In genomic region chr10:63206997-63207952, GRCh38 we compare ENCODE assay signal across 9 cellular contexts.
DNase-seq lines count a peak whose midpoint lies in the region; ATAC-seq, FAIRE-seq and TF ChIP-seq lines count a peak whose summit lies in the region.
"Had no signal": no experiment of that assay in that cellular context is flagged by ENCODE, and none has a peak within 500 bp of the region (broad histone marks: within the 10 kb centered on the region; RNA-seq: fewer than 3 reads in every experiment).

No MANE protein-coding gene starts in this region.

- no peak for TF ChIP-seq POLR2A in stomach (IDR thresholded peaks at IDR 0.05)

- peak overlapping the region; percentile 78 for H3K27ac Mint-ChIP-seq in activated naive CD4-positive, alpha-beta T cell treated with anti-CD3 and anti-CD28 coated beads, Interleukin-2, amount 10 ng/mL, durations not matched to agents 7 days and 5 days
- H3K27ac Mint-ChIP-seq in astrocyte (ENCODE audit: unreplicated experiment), result no peak overlapping the region

- H3K4me2 ChIP-seq in Karpas-422 (ENCODE audit: low read depth, low read length, poor library complexity, severe bottlenecking) (peak overlapping the region; percentile 40), astrocyte (ENCODE audit: low read length) (peak overlapping the region; percentile 58)

- H3K9me3 ChIP-seq in Karpas-422 (ENCODE audit: low read length), result no peaks in the 10 kb centered on the region
- no peaks in the 10 kb centered on the region for H3K9me3 ChIP-seq in astrocyte (ENCODE audit: insufficient read depth, low read depth, low read length)
- H3K9me3 ChIP-seq in iPS-20b (ENCODE audit: insufficient read depth, low read depth, low read length), result no peaks in the 10 kb centered on the region
- no peaks in the 10 kb centered on the region for H3K9me3 ChIP-seq in stomach

- TF ChIP-seq CTCF in astrocyte (IDR thresholded peaks at IDR 0.05; ENCODE audit: insufficient read depth, low read depth, low read length), result no peak
- TF ChIP-seq CTCF in stomach (IDR thresholded peaks at IDR 0.05), result no peak

- H3K27ac ChIP-seq in Karpas-422 (ENCODE audit: low read length) (peak overlapping the region; percentile 62), astrocyte (ENCODE audit: low read depth, low read length) (peak overlapping the region; percentile 61), iPS-20b (ENCODE audit: low read length) (no peak overlapping the region), stomach (peak overlapping the region; percentile 42 to 74 (median 66))

- H3K9me3 Mint-ChIP-seq in activated naive CD4-positive, alpha-beta T cell treated with anti-CD3 and anti-CD28 coated beads, Interleukin-2, amount 10 ng/mL, durations not matched to agents 7 days and 5 days, result peaks cover 2% of the 10 kb centered on the region
- H3K9me3 Mint-ChIP-seq in astrocyte (ENCODE audit: unreplicated experiment), result no peaks in the 10 kb centered on the region

- peak overlapping the region; percentile 37; the same call in 1 of the 2 replicates for H3K4me3 ChIP-seq in Karpas-422 (ENCODE audit: low read length)
- peak overlapping the region; percentile 7 for H3K4me3 ChIP-seq in astrocyte (ENCODE audit: insufficient read depth, low read depth, low read length)
- peak overlapping the region; percentile 37; the same call in 1 of the 2 replicates for H3K4me3 ChIP-seq in iPS-20b (ENCODE audit: low read length)
- peak overlapping the region in 1 of 4 donors; percentile 4 for H3K4me3 ChIP-seq in stomach

- peaks cover 53% of the 10 kb centered on the region for H3K36me3 Mint-ChIP-seq in activated naive CD4-positive, alpha-beta T cell treated with anti-CD3 and anti-CD28 coated beads, Interleukin-2, amount 10 ng/mL, durations not matched to agents 7 days and 5 days
- H3K36me3 Mint-ChIP-seq in astrocyte (ENCODE audit: low read depth, unreplicated experiment), result no peaks in the 10 kb centered on the region

- no peak for DNase-seq in activated naive CD4-positive, alpha-beta T cell treated with anti-CD3 and anti-CD28 coated beads, Interleukin-2, amount 10 ng/mL, durations not matched to agents 7 days and 5 days
- DNase-seq in activated naive CD4-positive, alpha-beta T cell treated with anti-CD3 and anti-CD28 coated beads, Interleukin-2, amount 50 U/mL, for 16 hours, result no peak
- peak; percentile 56 for DNase-seq in Karpas-422
- DNase-seq in astrocyte (ENCODE audit: low read depth), result peak; percentile 90
- DNase-seq in stomach, result no peak
- DNase-seq in cerebellar nuclear complex (lab: John Stamatoyannopoulos, UW), result no peak

- intact Hi-C loops in stomach (cut with DNase I; ENCODE audit: low total_unique reads), result no loop called here

- peak overlapping the region; percentile 17 for H3K4me3 Mint-ChIP-seq in activated naive CD4-positive, alpha-beta T cell treated with anti-CD3 and anti-CD28 coated beads, Interleukin-2, amount 10 ng/mL, durations not matched to agents 7 days and 5 days
- no peak overlapping the region for H3K4me3 Mint-ChIP-seq in astrocyte (ENCODE audit: unreplicated experiment)

- H3K9ac ChIP-seq in Karpas-422 (ENCODE audit: low read length), result peak overlapping the region; percentile 28
- peak overlapping the region; percentile 35 for H3K9ac ChIP-seq in astrocyte (ENCODE audit: low read length)
- H3K9ac ChIP-seq in iPS-20b (ENCODE audit: low read depth, low read length), result no peak overlapping the region

- peak; percentile 50 for FAIRE-seq in astrocyte (lab: Jason Lieb, UNC)
- FAIRE-seq: G401.6 had no signal

- H3K4me1 ChIP-seq in Karpas-422 (ENCODE audit: low read length) (peaks cover 84% of the 10 kb centered on the region), astrocyte (ENCODE audit: insufficient read depth, low read length) (peaks cover 38% of the 10 kb centered on the region), iPS-20b (ENCODE audit: insufficient read depth, low read length) (peaks cover 64% of the 10 kb centered on the region), stomach (peaks cover 8 to 72% (median 35%) of the 10 kb centered on the region in 4 donors)

- H3K27me3 Mint-ChIP-seq in activated naive CD4-positive, alpha-beta T cell treated with anti-CD3 and anti-CD28 coated beads, Interleukin-2, amount 10 ng/mL, durations not matched to agents 7 days and 5 days, result no peaks in the 10 kb centered on the region
- no peaks in the 10 kb centered on the region for H3K27me3 Mint-ChIP-seq in astrocyte (ENCODE audit: low read depth, unreplicated experiment)

- WGBS in stomach, 5 donors, result 39 to 60% (median 48%) methylated on average over 9 of the region's 9 CpGs

- no peaks in the 10 kb centered on the region for H3K9me2 ChIP-seq in Karpas-422 (replicated peaks; ENCODE audit: insufficient read depth, low read length)

- ATAC-seq in GM21737 (IDR thresholded peaks at IDR 0.05; ENCODE audit: unreplicated experiment), result no peak

- TF ChIP-seq EP300 in stomach (IDR thresholded peaks at IDR 0.05), result no peak

- no peaks in the 10 kb centered on the region for H4K20me1 ChIP-seq in Karpas-422 (ENCODE audit: insufficient read depth, low read depth, low read length)
- H4K20me1 ChIP-seq in astrocyte (ENCODE audit: insufficient read depth, low read length), result peaks cover 79% of the 10 kb centered on the region

- CTCF ChIA-PET in activated naive CD4-positive, alpha-beta T cell treated with anti-CD3 and anti-CD28 coated beads, Interleukin-2, amount 10 ng/mL, durations not matched to agents 7 days and 5 days (lab: Charles Lee), result interaction anchor here (0.6 to 1.1 kb wide), 4 partner anchors 9 to 250 kb away, joined by 3 read pairs; no protein-coding TSS in a partner anchor

- H2AFZ ChIP-seq in Karpas-422 (ENCODE audit: low read length), result no peak overlapping the region
- H2AFZ ChIP-seq in astrocyte (ENCODE audit: low read depth, low read length), result no peak overlapping the region

- no peaks in the 10 kb centered on the region for H3K27me3 ChIP-seq in Karpas-422 (ENCODE audit: low read length)
- H3K27me3 ChIP-seq in astrocyte (ENCODE audit: insufficient read depth, low read length), result no peaks in the 10 kb centered on the region
- no peaks in the 10 kb centered on the region for H3K27me3 ChIP-seq in iPS-20b (ENCODE audit: insufficient read depth, low read length)
- no peaks in the 10 kb centered on the region for H3K27me3 ChIP-seq in stomach

- peaks cover 34% of the 10 kb centered on the region for H3K36me3 ChIP-seq in Karpas-422 (ENCODE audit: insufficient read depth, low read length)
- peaks cover 14% of the 10 kb centered on the region for H3K36me3 ChIP-seq in astrocyte (ENCODE audit: insufficient read depth, low read length)
- peaks cover 97% of the 10 kb centered on the region for H3K36me3 ChIP-seq in iPS-20b (ENCODE audit: insufficient read depth, low read depth, low read length)
- peaks cover 0 to 42% (median 20%) of the 10 kb centered on the region in 4 donors for H3K36me3 ChIP-seq in stomach

- peaks cover 92% of the 10 kb centered on the region for H3K79me2 ChIP-seq in Karpas-422 (ENCODE audit: low read length)
- H3K79me2 ChIP-seq in astrocyte (ENCODE audit: insufficient read depth, low read length), result peaks cover 66% of the 10 kb centered on the region

- peaks cover 44% of the 10 kb centered on the region for H3K4me1 Mint-ChIP-seq in activated naive CD4-positive, alpha-beta T cell treated with anti-CD3 and anti-CD28 coated beads, Interleukin-2, amount 10 ng/mL, durations not matched to agents 7 days and 5 days
- peaks cover 24% of the 10 kb centered on the region for H3K4me1 Mint-ChIP-seq in astrocyte (ENCODE audit: low read depth, unreplicated experiment)

Comparison
In these comparisons a context has a peak if more than half of its experiments do, and no peak if none do; other contexts are left out.
1. DNase-seq: peak in Karpas-422 (single experiment) and astrocyte (single experiment); none in activated naive CD4-positive, alpha-beta T cell treated with anti-CD3 and anti-CD28 coated beads, Interleukin-2, amount 10 ng/mL, durations not matched to agents 7 days and 5 days (single experiment), activated naive CD4-positive, alpha-beta T cell treated with anti-CD3 and anti-CD28 coated beads, Interleukin-2, amount 50 U/mL, for 16 hours (single experiment), stomach (single experiment) and cerebellar nuclear complex (0 of 2).